In genomic region chr17:50051082-50051576, GRCh38 we compare ENCODE assay signal across 8 cellular contexts. TPM values are rescaled to one million over a fixed set of nuclear protein-coding genes. Genes with fewer than 3 reads are reported as not detected.
DNase-seq lines count a peak whose midpoint lies in the region; ATAC-seq, FAIRE-seq and TF ChIP-seq lines count a peak whose summit lies in the region.

No MANE protein-coding gene starts in this region.

- H3K79me2 ChIP-seq in PC-3 (ENCODE audit: low read length) = peaks cover 33% of the 10 kb centered on the region

- ATAC-seq in PC-3 = peak; percentile 50
- no peak for ATAC-seq in HG03439 (IDR thresholded peaks at IDR 0.05; ENCODE audit: unreplicated experiment)

- no TSS peak for BruUV-seq in PC-3 (replicated peaks; lab: Mats Ljungman, UMichigan)

- TF ChIP-seq CTCF in PC-3 (conservative IDR thresholded peaks at IDR 0.05; ENCODE audit: low read depth, low read length) (no peak), neural crest cell (conservative IDR thresholded peaks at IDR 0.05) (no peak), glutamatergic neuron (IDR thresholded peaks at IDR 0.05; ENCODE audit: partially characterized antibody, unreplicated experiment) (no peak)

- H3K27me3 ChIP-seq in PC-3 (ENCODE audit: low read length) = no peaks in the 10 kb centered on the region

- H3K4me2 ChIP-seq in PC-3 (ENCODE audit: low read length) = peak overlapping the region; percentile 97

- peaks cover 85% of the 10 kb centered on the region for H3K4me1 ChIP-seq in PC-3 (ENCODE audit: insufficient read depth, low read length)

- H3K27ac Mint-ChIP-seq in activated naive CD4-positive, alpha-beta T cell treated with anti-CD3 and anti-CD28 coated beads, Interleukin-2, amount 50 U/mL, for 24 hours = peak overlapping the region; percentile 65
- H3K27ac Mint-ChIP-seq in neural crest cell (ENCODE audit: unreplicated experiment) (peak overlapping the region; percentile 3), glutamatergic neuron (ENCODE audit: unreplicated experiment) (no peak overlapping the region)

- H3K9me3 Mint-ChIP-seq in activated naive CD4-positive, alpha-beta T cell treated with anti-CD3 and anti-CD28 coated beads, Interleukin-2, amount 50 U/mL, for 24 hours = no peaks in the 10 kb centered on the region
- H3K9me3 Mint-ChIP-seq in neural crest cell (no peaks in the 10 kb centered on the region), glutamatergic neuron (ENCODE audit: unreplicated experiment) (peaks cover 3% of the 10 kb centered on the region)

- H3K4me1 Mint-ChIP-seq in activated naive CD4-positive, alpha-beta T cell treated with anti-CD3 and anti-CD28 coated beads, Interleukin-2, amount 50 U/mL, for 24 hours = peaks cover 16% of the 10 kb centered on the region
- H3K4me1 Mint-ChIP-seq in neural crest cell (peaks cover 54% of the 10 kb centered on the region), glutamatergic neuron (ENCODE audit: low read depth, unreplicated experiment) (peaks cover 26% of the 10 kb centered on the region)

- H2AFZ ChIP-seq in PC-3 (ENCODE audit: low read length) = no peak overlapping the region

- CTCF ChIA-PET in PC-3 (lab: Charles Lee) = interaction anchor here (1.5 kb wide), 1 partner anchor 24 kb away, joined by 6 read pairs; no protein-coding TSS in a partner anchor

- POLR2A ChIA-PET in PC-3 (lab: Charles Lee; ENCODE audit: unreplicated experiment) = no interaction called here

- DNase-seq in PC-3 = peak; percentile 100
- DNase-seq in neural crest cell (ENCODE audit: low read depth, low spot score) = no peak
- DNase-seq in glutamatergic neuron = no peak
- DNase-seq in SIG-M5 (lab: John Stamatoyannopoulos, UW) = no peak
- no peak for DNase-seq in NCI-H2029 (lab: John Stamatoyannopoulos, UW)

- no peaks in the 10 kb centered on the region for H3K36me3 Mint-ChIP-seq in activated naive CD4-positive, alpha-beta T cell treated with anti-CD3 and anti-CD28 coated beads, Interleukin-2, amount 50 U/mL, for 24 hours
- H3K36me3 Mint-ChIP-seq in neural crest cell (ENCODE audit: low read depth) (no peaks in the 10 kb centered on the region), glutamatergic neuron (ENCODE audit: unreplicated experiment) (no peaks in the 10 kb centered on the region)

- H3K9me3 ChIP-seq in PC-3 (ENCODE audit: low read length) = no peaks in the 10 kb centered on the region

- peak overlapping the region; percentile 26 for H3K4me3 Mint-ChIP-seq in activated naive CD4-positive, alpha-beta T cell treated with anti-CD3 and anti-CD28 coated beads, Interleukin-2, amount 50 U/mL, for 24 hours
- H3K4me3 Mint-ChIP-seq in neural crest cell = peak overlapping the region; percentile 41
- no peak overlapping the region for H3K4me3 Mint-ChIP-seq in glutamatergic neuron (ENCODE audit: unreplicated experiment)

- no peaks in the 10 kb centered on the region for H3K27me3 Mint-ChIP-seq in activated naive CD4-positive, alpha-beta T cell treated with anti-CD3 and anti-CD28 coated beads, Interleukin-2, amount 50 U/mL, for 24 hours
- H3K27me3 Mint-ChIP-seq in neural crest cell (ENCODE audit: low read depth) (peaks cover 31% of the 10 kb centered on the region), glutamatergic neuron (ENCODE audit: unreplicated experiment) (peaks cover 22% of the 10 kb centered on the region)

- peak overlapping the region; percentile 96 for H3K27ac ChIP-seq in PC-3 (ENCODE audit: low read length)

- intact Hi-C loops in PC-3 (cut with micrococcal nuclease) = loop anchor here (1.0 kb wide), 1 partner anchor 23 kb away; no protein-coding TSS in a partner anchor

- H4K20me1 ChIP-seq in PC-3 (ENCODE audit: low read length) = no peaks in the 10 kb centered on the region

- FAIRE-seq in G401.6 (lab: Jason Lieb, UNC) = peak; percentile 60

- H3K36me3 ChIP-seq in PC-3 (ENCODE audit: low read depth, low read length) = no peaks in the 10 kb centered on the region

- peak overlapping the region; percentile 6; the same call in 1 of the 2 replicates for H3K4me3 ChIP-seq in PC-3 (ENCODE audit: low read length)

- H3K9ac ChIP-seq in PC-3 (ENCODE audit: low read length) = peak overlapping the region; percentile 78

- no peaks in the 10 kb centered on the region for H3K9me2 ChIP-seq in PC-3 (replicated peaks; ENCODE audit: low read length)

- H3F3A ChIP-seq in PC-3 (ENCODE audit: low read length, unreplicated experiment) = peaks cover 21% of the 10 kb centered on the region

RNA-seq across cellular contexts. Expression of gene ITGA3, which starts 4.8 kb away (rescaled TPM):
- total RNA-seq in PC-3 (2014; rRNA removed) (598 and 763 TPM in 2 replicates), neural crest cell (4.5 and 4.8 TPM in 2 replicates), glutamatergic neuron (ENCODE audit: unreplicated experiment) (13.2 TPM)

RNA-seq across cellular contexts. Expression of gene PDK2, which starts 44.0 kb away (rescaled TPM):
- 31.9 and 37.6 TPM in 2 replicates for total RNA-seq in PC-3 (2014; rRNA removed)
- 21.6 and 24.6 TPM in 2 replicates for total RNA-seq in neural crest cell
- total RNA-seq in glutamatergic neuron (ENCODE audit: unreplicated experiment) = 36.9 TPM

RNA-seq across cellular contexts. Expression of gene DLX3, which starts 56.1 kb away (rescaled TPM):
- total RNA-seq in PC-3 (2014; rRNA removed) = 0.18 and 0.23 TPM in 2 replicates
- total RNA-seq in neural crest cell = 0.41 and 1.0 TPM in 2 replicates
- 0.37 TPM for total RNA-seq in glutamatergic neuron (ENCODE audit: unreplicated experiment)

Comparison
In these comparisons a context has a peak if more than half of its experiments do, and no peak if none do; other contexts are left out.
1. RNA of gene ITGA3, which starts 4.8 kb away (total RNA-seq): 598 to 763 TPM in PC-3; 13.2 TPM in glutamatergic neuron (single experiment) and 4.5 to 4.8 TPM in neural crest cell; every median in the first group is over 10 times any median in the second.